ENCODE assay signal across 13 cellular contexts in genomic region chr9:137785704-137786161, GRCh38.
DNase-seq lines count a peak whose midpoint lies in the region; ATAC-seq, FAIRE-seq and TF ChIP-seq lines count a peak whose summit lies in the region.
"Had no signal": no experiment of that assay in that cellular context is flagged by ENCODE, and none has a peak within 500 bp of the region (broad histone marks: within the 10 kb centered on the region; RNA-seq: fewer than 3 reads in every experiment).

No MANE protein-coding gene starts in this region.

- H3K9me3 ChIP-seq in IMR-90 (ENCODE audit: control insufficient read depth, insufficient read depth, low read length) (no peaks in the 10 kb centered on the region), astrocyte (ENCODE audit: insufficient read depth, low read depth, low read length) (no peaks in the 10 kb centered on the region), A673 (ENCODE audit: low read depth, low read length, poor library complexity, severe bottlenecking) (no peaks in the 10 kb centered on the region), right atrium auricular region (no peaks in the 10 kb centered on the region)
- H3K9me3 ChIP-seq: SJSA1 had no signal

- H3K4me1 ChIP-seq in IMR-90 (ENCODE audit: control insufficient read depth, insufficient read depth, low read length) (peaks cover 4% of the 10 kb centered on the region; the same call in 1 of the 2 replicates), astrocyte (ENCODE audit: insufficient read depth, low read length) (peaks cover 6% of the 10 kb centered on the region), A673 (ENCODE audit: insufficient read depth, low read length, poor library complexity, severe bottlenecking) (no peaks in the 10 kb centered on the region), right atrium auricular region (no peaks in the 10 kb centered on the region)
- H3K4me1 ChIP-seq: SJSA1 had no signal

- H3K4me2 ChIP-seq in IMR-90 (ENCODE audit: low read depth, low read length) (no peak overlapping the region), astrocyte (ENCODE audit: low read length) (no peak overlapping the region)

- no peak overlapping the region; the same call in 1 of the 2 replicates for H3K14ac ChIP-seq in IMR-90 (replicated peaks; ENCODE audit: low read depth, low read length)

- in situ Hi-C loops in IMR-90 (cut with MboI; ENCODE audit: low sequenced_read_pairs) = no loop called here

- no peak for TF ChIP-seq RAD21 in IMR-90 (IDR thresholded peaks at IDR 0.05; ENCODE audit: low read length)

- no peak overlapping the region for H2AK9ac ChIP-seq in IMR-90 (replicated peaks; ENCODE audit: low read depth, low read length, poor library complexity)

- H4K5ac ChIP-seq in IMR-90 (ENCODE audit: low read depth, low read length) = no peak overlapping the region

- H2BK120ac ChIP-seq in IMR-90 (ENCODE audit: low read depth, low read length) = no peak overlapping the region

- H3K27ac Mint-ChIP-seq in astrocyte (ENCODE audit: unreplicated experiment) = peak overlapping the region; percentile 62

- TF ChIP-seq CTCF in IMR-90 (conservative IDR thresholded peaks at IDR 0.05; ENCODE audit: low read depth, low read length) (no peak), astrocyte (IDR thresholded peaks at IDR 0.05; ENCODE audit: insufficient read depth, low read depth, low read length) (no peak), A673 (conservative IDR thresholded peaks at IDR 0.05; ENCODE audit: low read depth, low read length) (no peak), right atrium auricular region (IDR thresholded peaks at IDR 0.05) (no peak)

- no peak overlapping the region for H3K23ac ChIP-seq in IMR-90 (ENCODE audit: low read depth, low read length)

- peaks cover 6% of the 10 kb centered on the region for H3K79me2 ChIP-seq in astrocyte (ENCODE audit: insufficient read depth, low read length)

- DNase-seq in COLO668 (lab: John Stamatoyannopoulos, UW; ENCODE audit: unreplicated experiment) = peak; percentile 74
- peak; percentile 6 for DNase-seq in IMR-90
- DNase-seq in astrocyte (ENCODE audit: low read depth) = no peak
- DNase-seq in medulla oblongata (ENCODE audit: extremely low spot score) = peak; percentile 60
- DNase-seq in A673 (ENCODE audit: low spot score) = no peak
- no peak for DNase-seq in stimulated activated CD4-positive, alpha-beta T cell treated with anti-CD3 and anti-CD28 coated beads, Interleukin-4, amount 100 ng/mL, for 24 hours
- DNase-seq in activated gamma-delta T cell (lab: John Stamatoyannopoulos, UW) = no peak
- DNase-seq in right atrium auricular region (ENCODE audit: low spot score) = no peak
- DNase-seq: activated T-cell treated with anti-CD3 and anti-CD28 coated beads, Interleukin-2, amount 50 U/mL, for 1 hour; NCI-H524; stimulated activated naive CD8-positive, alpha-beta T cell treated with anti-CD3 and anti-CD28 coated beads, Interleukin-15, amount 100 ng/mL, for 72 hours; WERI-Rb-1 had no signal

- TF ChIP-seq POLR2A in IMR-90 (IDR thresholded peaks at IDR 0.05; ENCODE audit: low read depth, low read length) = no peak

- no peak overlapping the region for H3K4me3 ChIP-seq in IMR-90 (ENCODE audit: insufficient read depth, low read depth, low read length)
- H3K4me3 ChIP-seq in astrocyte (ENCODE audit: insufficient read depth, low read depth, low read length) = no peak overlapping the region
- H3K4me3 ChIP-seq in A673 (ENCODE audit: low read depth, low read length, poor library complexity, severe bottlenecking) = no peak overlapping the region
- H3K4me3 ChIP-seq in right atrium auricular region = no peak overlapping the region
- H3K4me3 ChIP-seq: SJSA1 had no signal

- H3K27ac ChIP-seq in IMR-90 (ENCODE audit: insufficient read depth, low read length) (no peak overlapping the region), astrocyte (ENCODE audit: low read depth, low read length) (no peak overlapping the region), A673 (ENCODE audit: low read depth, low read length, poor library complexity, severe bottlenecking) (no peak overlapping the region), right atrium auricular region (no peak overlapping the region)
- H3K27ac ChIP-seq: SJSA1, WERI-Rb-1 had no signal

- BruUV-seq in IMR-90 (replicated peaks; lab: Mats Ljungman, UMichigan) (no TSS peak), A673 (replicated peaks; lab: Mats Ljungman, UMichigan) (no TSS peak)

- no peak overlapping the region for H3K18ac ChIP-seq in IMR-90 (ENCODE audit: low read depth, low read length)

- FAIRE-seq in astrocyte (lab: Jason Lieb, UNC) = no peak

- H3K27me3 Mint-ChIP-seq in astrocyte (ENCODE audit: low read depth, unreplicated experiment) = no peaks in the 10 kb centered on the region
- H3K27me3 Mint-ChIP-seq: stimulated activated naive CD8-positive, alpha-beta T cell treated with anti-CD3 and anti-CD28 coated beads, Interleukin-15, amount 100 ng/mL, for 72 hours had no signal

- H2BK20ac ChIP-seq in IMR-90 (ENCODE audit: low read depth, low read length) = no peak overlapping the region

- H4K20me1 ChIP-seq in IMR-90 (ENCODE audit: insufficient read depth, low read length) (peaks cover 25% of the 10 kb centered on the region), astrocyte (ENCODE audit: insufficient read depth, low read length) (peaks cover 50% of the 10 kb centered on the region)

- peaks cover 25% of the 10 kb centered on the region for H3K36me3 Mint-ChIP-seq in astrocyte (ENCODE audit: low read depth, unreplicated experiment)

- ATAC-seq in IMR-90 (ENCODE audit: low read depth) = peak; percentile 30
- ATAC-seq: stimulated activated naive CD8-positive, alpha-beta T cell treated with anti-CD3 and anti-CD28 coated beads, Interleukin-15, amount 100 ng/mL, for 72 hours had no signal

- H3K4me1 Mint-ChIP-seq in astrocyte (ENCODE audit: low read depth, unreplicated experiment) = peaks cover 13% of the 10 kb centered on the region

- H3K4me3 Mint-ChIP-seq in astrocyte (ENCODE audit: unreplicated experiment) = peak overlapping the region; percentile 52
- H3K4me3 Mint-ChIP-seq: stimulated activated naive CD8-positive, alpha-beta T cell treated with anti-CD3 and anti-CD28 coated beads, Interleukin-15, amount 100 ng/mL, for 72 hours had no signal

- H3K9me3 Mint-ChIP-seq in astrocyte (ENCODE audit: unreplicated experiment) = no peaks in the 10 kb centered on the region
- H3K9me3 Mint-ChIP-seq: stimulated activated naive CD8-positive, alpha-beta T cell treated with anti-CD3 and anti-CD28 coated beads, Interleukin-15, amount 100 ng/mL, for 72 hours had no signal

- dilution Hi-C loops in IMR-90 (cut with HindIII; ENCODE audit: low sequenced_read_pairs, unreplicated experiment) = no loop called here

- H2BK5ac ChIP-seq in IMR-90 (ENCODE audit: low read depth, low read length, poor library complexity, severe bottlenecking) = no peak overlapping the region

- H4K91ac ChIP-seq in IMR-90 (ENCODE audit: insufficient read depth, low read depth, low read length) = no peak overlapping the region

- no peak overlapping the region for H4K8ac ChIP-seq in IMR-90 (ENCODE audit: low read depth in 2 of 2, low read length in 2 of 2)

- peaks cover 8 to 45% of the 10 kb centered on the region in 2 experiments for H3K79me1 ChIP-seq in IMR-90 (ENCODE audit: low read depth in 1 of 2, low read length in 2 of 2)

- CTCF ChIA-PET in IMR-90 (lab: Yijun Ruan, JAX) (no interaction called here), A673 (lab: Charles Lee) (no interaction called here)

- no peak overlapping the region for H3K56ac ChIP-seq in IMR-90 (ENCODE audit: extremely low read depth, insufficient read depth, low read length)

- POLR2A ChIA-PET in IMR-90 (lab: Charles Lee; ENCODE audit: unreplicated experiment) (no interaction called here), A673 (lab: Charles Lee; ENCODE audit: low non-redundant PET) (no interaction called here)

- H3K4ac ChIP-seq in IMR-90 (ENCODE audit: low read depth, low read length) = no peak overlapping the region

- no peak overlapping the region for H2AK5ac ChIP-seq in IMR-90 (ENCODE audit: low read depth, low read length)

- H3K9ac ChIP-seq in IMR-90 (ENCODE audit: low read depth, low read length) (no peak overlapping the region), astrocyte (ENCODE audit: low read length) (no peak overlapping the region)

- no peaks in the 10 kb centered on the region for H3K27me3 ChIP-seq in IMR-90 (ENCODE audit: control insufficient read depth, insufficient read depth, low read length)
- no peaks in the 10 kb centered on the region for H3K27me3 ChIP-seq in astrocyte (ENCODE audit: insufficient read depth, low read length)
- H3K27me3 ChIP-seq in A673 (replicated peaks; ENCODE audit: insufficient read depth, low read depth, low read length, poor library complexity) = no peaks in the 10 kb centered on the region
- H3K27me3 ChIP-seq in right atrium auricular region = no peaks in the 10 kb centered on the region
- H3K27me3 ChIP-seq: SJSA1 had no signal

- H3K9me1 ChIP-seq in IMR-90 (ENCODE audit: insufficient read depth, low read length) = peaks cover 9% of the 10 kb centered on the region; the same call in 1 of the 2 replicates

- intact Hi-C loops in IMR-90 (cut with micrococcal nuclease) = loop anchor here (2.0 kb wide), 1 partner anchor 113 kb away; no protein-coding TSS in a partner anchor
- intact Hi-C loops in A673 (cut with micrococcal nuclease; ENCODE audit: unreplicated experiment) = no loop called here

- WGBS in IMR-90 (ENCODE audit: extremely low coverage in 2 of 2, insufficient read length in 1 of 2), 2 experiments = 74% methylated on average over 5 of the region's 16 CpGs; no CpG with 5 or more reads in 1 of the 2 experiments

- H2AFZ ChIP-seq in IMR-90 (replicated peaks; ENCODE audit: low read length, poor library complexity) (no peak overlapping the region), astrocyte (ENCODE audit: low read depth, low read length) (no peak overlapping the region)

- no peak overlapping the region for H2BK15ac ChIP-seq in IMR-90 (ENCODE audit: low read depth, low read length)

- H3K36me3 ChIP-seq in IMR-90 (ENCODE audit: control insufficient read depth, insufficient read depth, low read length) = peaks cover 45% of the 10 kb centered on the region
- H3K36me3 ChIP-seq in astrocyte (ENCODE audit: insufficient read depth, low read length) = peaks cover 20% of the 10 kb centered on the region
- peaks cover 21% of the 10 kb centered on the region for H3K36me3 ChIP-seq in A673 (ENCODE audit: insufficient read depth, low read length, poor library complexity, severe bottlenecking)
- H3K36me3 ChIP-seq in right atrium auricular region = peaks cover 45% of the 10 kb centered on the region

TF ChIP-seq in IMR-90, 13 proteins besides CTCF, POLR2A, EP300 and RAD21:
- TF ChIP-seq MAZ (IDR thresholded peaks at IDR 0.05; ENCODE audit: borderline replicate concordance, low read depth, low read length) (no peak), CEBPB (IDR thresholded peaks at IDR 0.05; ENCODE audit: low read depth, low read length) (0 out of 2 replicates have a peak, but pooled peaks have one; percentile 4)

Comparison
In these comparisons a context has a peak if more than half of its experiments do, and no peak if none do; other contexts are left out.
1. DNase-seq: peak in COLO668 (single experiment), IMR-90 (single experiment) and medulla oblongata (single experiment); none in astrocyte (single experiment), A673 (single experiment), stimulated activated CD4-positive, alpha-beta T cell treated with anti-CD3 and anti-CD28 coated beads, Interleukin-4, amount 100 ng/mL, for 24 hours (single experiment), activated gamma-delta T cell (single experiment) and right atrium auricular region (single experiment).